24 cellular contexts compared by ENCODE assay signal in the genomic region with DNA sequence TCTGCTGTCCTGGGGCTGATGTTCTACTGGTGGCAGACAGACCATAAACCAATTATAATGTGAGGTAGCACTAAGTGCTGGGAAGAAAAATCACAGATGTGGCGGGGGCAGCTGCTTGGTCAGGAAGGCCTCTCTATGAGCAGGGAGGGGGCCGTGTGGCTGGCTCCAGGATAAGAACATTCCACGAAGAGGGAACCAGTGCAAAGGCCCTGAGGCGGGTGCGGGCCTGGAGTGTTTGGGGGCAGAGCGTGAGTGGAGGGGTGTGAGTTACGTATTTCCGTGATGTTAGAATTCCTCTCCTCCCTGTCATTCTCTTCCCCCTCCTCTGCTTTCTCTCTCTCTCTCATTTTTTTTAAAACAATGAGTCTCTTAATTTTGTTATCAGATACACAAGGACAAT.
"Had no signal": no experiment of that assay in that cellular context is flagged by ENCODE, and none has a peak within 500 bp of the region (broad histone marks: within the 10 kb centered on the region; RNA-seq: fewer than 3 reads in every experiment).

No MANE protein-coding gene starts in this region.

- H3K4me3 Mint-ChIP-seq: activated CD4-positive, alpha-beta T cell treated with anti-CD3 and anti-CD28 coated beads, Interleukin-2, amount 10 ng/mL, durations not matched to agents 24 days and 14 days; activated CD8-positive, alpha-beta memory T cell treated with anti-CD3 and anti-CD28 coated beads, Interleukin-2, amount 10 ng/mL, durations not matched to agents 7 days and 5 days; activated naive CD4-positive, alpha-beta T cell treated with anti-CD3 and anti-CD28 coated beads for 36 hours; activated naive CD8-positive, alpha-beta T cell; activated T-cell treated with anti-CD3 and anti-CD28 coated beads, Interleukin-2, amount 50 U/mL, for 24 hours; T-helper 1 cell treated with Interleukin-12 subunit alpha and Interleukin-12 subunit beta and Interleukin-4 antibody, amounts not matched to agents 30 μg/mL and 1 μg/mL, for 36 hours; WTC11 had no signal

- H3K36me3 ChIP-seq: brain microvascular endothelial cell, cardiac muscle cell, Peyer's patch had no signal

- H3K27me3 ChIP-seq: brain microvascular endothelial cell, cardiac muscle cell, Peyer's patch had no signal

- H3K4me3 ChIP-seq: cardiac muscle cell, Peyer's patch had no signal

- H3K36me3 Mint-ChIP-seq: activated CD8-positive, alpha-beta memory T cell treated with anti-CD3 and anti-CD28 coated beads, Interleukin-2, amount 10 ng/mL, durations not matched to agents 7 days and 5 days; activated naive CD8-positive, alpha-beta T cell; WTC11 had no signal

- H3K9me3 ChIP-seq: Peyer's patch had no signal

- ATAC-seq: activated CD8-positive, alpha-beta memory T cell treated with anti-CD3 and anti-CD28 coated beads, Interleukin-2, amount 10 ng/mL, durations not matched to agents 7 days and 5 days; WTC11 had no signal

- H3K27me3 Mint-ChIP-seq: activated naive CD8-positive, alpha-beta T cell; activated T-cell treated with anti-CD3 and anti-CD28 coated beads, Interleukin-2, amount 50 U/mL, for 24 hours had no signal

- DNase-seq: activated CD4-positive, alpha-beta T cell treated with anti-CD3 and anti-CD28 coated beads, Interleukin-2, amount 10 ng/mL, durations not matched to agents 24 days and 14 days; activated CD4-positive, alpha-beta T cell treated with anti-CD3 and anti-CD28 coated beads, Interleukin-2, amount 50 U/mL, for 48 hours; activated CD4-positive, CD25-positive, alpha-beta regulatory T cell treated with anti-CD3 and anti-CD28 coated beads, Interleukin-2, amount 50 U/mL, for 72 hours; activated CD8-positive, alpha-beta memory T cell treated with anti-CD3 and anti-CD28 coated beads, Interleukin-2, amount 10 ng/mL, durations not matched to agents 7 days and 5 days; activated gamma-delta T cell; activated naive CD4-positive, alpha-beta T cell treated with anti-CD3 and anti-CD28 coated beads for 36 hours; activated T-cell treated with anti-CD3 and anti-CD28 coated beads, Interleukin-2, amount 50 U/mL, for 24 hours; amygdala; brain microvascular endothelial cell; KG1; NCI-H1048; NCI-H1930; NCI-H2171; NCI-H2227 treated with DMSO at 0.1 percent for 48 hours; NCI-H446 treated with DMSO at 0.1 percent for 48 hours; NCI-H524 treated with DMSO at 0.1 percent for 48 hours; NCI-H748 treated with DMSO at 0.1 percent for 48 hours; OCI-M1; SHP77 treated with DMSO at 0.1 percent for 48 hours had no signal

- H3K9me3 Mint-ChIP-seq: activated CD4-positive, alpha-beta T cell treated with anti-CD3 and anti-CD28 coated beads, Interleukin-2, amount 10 ng/mL, durations not matched to agents 24 days and 14 days; activated naive CD4-positive, alpha-beta T cell treated with anti-CD3 and anti-CD28 coated beads for 36 hours; activated T-cell treated with anti-CD3 and anti-CD28 coated beads, Interleukin-2, amount 50 U/mL, for 24 hours; T-helper 1 cell treated with Interleukin-12 subunit alpha and Interleukin-12 subunit beta and Interleukin-4 antibody, amounts not matched to agents 30 μg/mL and 1 μg/mL, for 36 hours; WTC11 had no signal

- H3K27ac ChIP-seq: brain microvascular endothelial cell, cardiac muscle cell, Peyer's patch had no signal

- H3K27ac Mint-ChIP-seq: activated CD4-positive, alpha-beta T cell treated with anti-CD3 and anti-CD28 coated beads, Interleukin-2, amount 10 ng/mL, durations not matched to agents 24 days and 14 days; activated CD8-positive, alpha-beta memory T cell treated with anti-CD3 and anti-CD28 coated beads, Interleukin-2, amount 10 ng/mL, durations not matched to agents 7 days and 5 days; activated naive CD4-positive, alpha-beta T cell treated with anti-CD3 and anti-CD28 coated beads for 36 hours; activated naive CD8-positive, alpha-beta T cell; activated T-cell treated with anti-CD3 and anti-CD28 coated beads, Interleukin-2, amount 50 U/mL, for 24 hours had no signal
